In the genomic region with DNA sequence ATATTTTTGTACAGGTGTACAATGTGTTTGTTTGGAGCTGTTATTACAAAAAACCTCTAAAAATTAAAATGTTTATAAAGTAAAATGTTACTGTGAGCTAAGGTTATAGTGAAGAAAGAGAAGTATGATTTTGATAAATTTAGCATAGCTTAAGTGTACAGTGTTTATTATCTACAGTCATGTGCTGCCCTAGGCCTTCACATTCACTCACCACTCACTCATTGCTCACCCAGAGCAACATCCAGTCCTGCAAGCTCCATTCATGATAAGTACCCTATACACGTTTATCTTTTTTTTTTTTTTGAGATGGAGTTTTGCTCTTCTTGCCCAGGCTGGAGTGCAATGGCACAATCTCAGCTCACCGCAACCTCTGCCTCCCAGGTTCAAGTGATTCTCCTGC, we compare ENCODE assay signal across 2 cellular contexts. TPM values are rescaled to one million over a fixed set of nuclear protein-coding genes. Genes with fewer than 3 reads are reported as not detected.
"Had no signal": no experiment of that assay in that cellular context is flagged by ENCODE, and none has a peak within 500 bp of the region (broad histone marks: within the 10 kb centered on the region; RNA-seq: fewer than 3 reads in every experiment).

No MANE protein-coding gene starts in this region.

RNA-seq across cellular contexts. Expression of a gene that starts 59.6 kb away (rescaled TPM):
- total RNA-seq: HepG2 had no signal
- polyA plus RNA-seq: HepG2, IgD-negative memory B cell had no signal
